In genomic region chr19:31497709-31498108, GRCh38 we compare ENCODE assay signal across 20 cellular contexts.
"Had no signal": no experiment of that assay in that cellular context is flagged by ENCODE, and none has a peak within 500 bp of the region (broad histone marks: within the 10 kb centered on the region; RNA-seq: fewer than 3 reads in every experiment).

No MANE protein-coding gene starts in this region.

- H3K27me3 ChIP-seq: foreskin keratinocyte, gastroesophageal sphincter, heart left ventricle, hepatocyte, left lung had no signal

- H3K27ac ChIP-seq: dorsolateral prefrontal cortex, epithelial cell of prostate, foreskin keratinocyte, gastroesophageal sphincter, heart left ventricle, hepatocyte, left lung, lower lobe of right lung had no signal

- ATAC-seq: effector memory CD8-positive, alpha-beta T cell; esophagus mucosa; foreskin keratinocyte; gastroesophageal sphincter; heart left ventricle; left cardiac atrium; left lung; left ventricle myocardium superior; lower lobe of right lung had no signal

- H3K4me1 ChIP-seq: foreskin keratinocyte, gastroesophageal sphincter, heart left ventricle, left lung, lower lobe of right lung had no signal

- DNase-seq: dermis blood vessel endothelial cell; dorsolateral prefrontal cortex; effector CD8-positive, alpha-beta T cell; effector memory CD8-positive, alpha-beta T cell; endodermal cell; erythroblast; foreskin keratinocyte; heart left ventricle; hypothalamus; immature natural killer cell; left cardiac atrium; left lung; left ventricle myocardium superior; lower lobe of right lung; mesendoderm; midbrain had no signal

- H3K36me3 ChIP-seq: gastroesophageal sphincter, heart left ventricle, left lung, lower lobe of right lung had no signal

- H2AFZ ChIP-seq: hepatocyte had no signal

- H3K9me3 ChIP-seq: gastroesophageal sphincter, heart left ventricle, left lung, lower lobe of right lung had no signal

- H3K4me2 ChIP-seq: hepatocyte had no signal

- H3K4me3 ChIP-seq: dorsolateral prefrontal cortex, gastroesophageal sphincter, heart left ventricle, hepatocyte, left lung, lower lobe of right lung had no signal
